In the genomic region with DNA sequence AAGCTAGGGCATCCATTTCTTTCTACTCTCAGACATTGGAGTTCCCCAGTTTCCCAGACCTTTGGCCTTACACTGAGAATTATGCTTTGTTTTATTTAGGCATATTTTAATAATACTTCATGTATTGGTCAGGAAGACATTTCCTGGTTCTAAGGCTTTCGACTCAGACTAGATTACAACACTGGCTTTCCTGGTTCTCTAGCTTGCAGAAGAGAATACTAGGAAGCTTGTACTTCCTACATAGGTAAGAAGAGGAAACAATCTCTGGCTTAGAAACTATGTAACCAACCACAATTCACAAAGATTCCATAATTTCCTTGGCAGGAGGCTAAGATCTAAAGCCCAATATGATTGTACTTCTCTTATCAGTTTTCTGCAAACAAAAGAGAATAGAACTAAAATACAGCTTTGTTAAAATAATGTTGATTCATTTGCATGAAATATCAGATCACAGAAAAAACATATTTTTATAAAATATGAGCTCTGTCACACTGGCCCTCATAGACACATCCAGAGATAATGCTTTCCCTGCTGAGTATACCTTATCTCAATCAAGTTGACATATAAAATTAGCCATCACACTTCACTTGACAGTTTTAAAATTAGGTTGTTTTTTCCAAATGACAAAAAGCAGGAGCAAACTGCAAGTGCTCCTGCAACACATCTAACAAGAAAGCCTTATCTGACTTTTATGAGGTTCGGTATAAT, we compare ENCODE assay signal across 16 cellular contexts. TPM values are rescaled to one million over a fixed set of nuclear protein-coding genes. Genes with fewer than 3 reads are reported as not detected.
DNase-seq lines count a peak whose midpoint lies in the region; ATAC-seq and TF ChIP-seq lines count a peak whose summit lies in the region.
"Had no signal": no experiment of that assay in that cellular context is flagged by ENCODE, and none has a peak within 500 bp of the region (broad histone marks: within the 10 kb centered on the region; RNA-seq: fewer than 3 reads in every experiment).

No MANE protein-coding gene starts in this region.

- no peak for DNase-seq in CD8-positive, alpha-beta T cell
- peak; percentile 28 for DNase-seq in epithelial cell of esophagus (ENCODE audit: low read depth)
- no peak for DNase-seq in mucosa of descending colon
- no peak for DNase-seq in NCI-H524 treated with DMSO at 0.1 percent for 48 hours (lab: John Stamatoyannopoulos, UW)
- DNase-seq in DMS79 treated with DMSO at 0.1 percent for 48 hours (lab: John Stamatoyannopoulos, UW) = no peak
- DNase-seq in HuH-7 (ENCODE audit: low spot score) = no peak
- DNase-seq in sigmoid colon = no peak
- DNase-seq: activated CD4-positive, CD25-positive, alpha-beta regulatory T cell; activated effector memory CD4-positive, alpha-beta T cell treated with anti-CD3 and anti-CD28 coated beads, Interleukin-2, amount 50 U/mL, for 16 hours; colonic mucosa; COR-L47; NCI-H524; SHP77 had no signal

- H3K36me3 Mint-ChIP-seq in CD8-positive, alpha-beta T cell = peaks cover 40% of the 10 kb centered on the region
- peaks cover 11% of the 10 kb centered on the region for H3K36me3 Mint-ChIP-seq in IgD-negative memory B cell

- H3K27me3 Mint-ChIP-seq in CD8-positive, alpha-beta T cell (ENCODE audit: low read depth) = no peaks in the 10 kb centered on the region
- H3K27me3 Mint-ChIP-seq in IgD-negative memory B cell = no peaks in the 10 kb centered on the region

- ATAC-seq in CD8-positive, alpha-beta T cell = no peak
- ATAC-seq in mucosa of descending colon = peak; percentile 42

- peaks cover 16% of the 10 kb centered on the region for H3K9me3 ChIP-seq in CD8-positive, alpha-beta T cell (ENCODE audit: low read length)
- peaks cover 3% of the 10 kb centered on the region for H3K9me3 ChIP-seq in mucosa of descending colon
- peaks cover 0 to 2% (median 0%) of the 10 kb centered on the region in 4 donors for H3K9me3 ChIP-seq in sigmoid colon
- H3K9me3 ChIP-seq: colonic mucosa had no signal

- H3K9me3 Mint-ChIP-seq in CD8-positive, alpha-beta T cell = peaks cover 50% of the 10 kb centered on the region
- peaks cover 0 to 3% (median 3%) of the 10 kb centered on the region in 3 donors for H3K9me3 Mint-ChIP-seq in IgD-negative memory B cell

- CTCF ChIA-PET in CD8-positive, alpha-beta T cell (lab: Charles Lee) = interaction anchor here (1.2 to 3.0 kb wide), 5 partner anchors 8 to 98 kb away, joined by 3 to 14 read pairs (median 9); no protein-coding TSS in a partner anchor

- TF ChIP-seq POLR2A in sigmoid colon (IDR thresholded peaks at IDR 0.05) = no peak

- no peaks in the 10 kb centered on the region for H3K27me3 ChIP-seq in CD8-positive, alpha-beta T cell (ENCODE audit: insufficient read depth, low read length)
- no peaks in the 10 kb centered on the region for H3K27me3 ChIP-seq in sigmoid colon
- H3K27me3 ChIP-seq: colonic mucosa, suprapubic skin had no signal

- TF ChIP-seq EP300 in sigmoid colon (IDR thresholded peaks at IDR 0.05) = no peak

- TF ChIP-seq CTCF in CD8-positive, alpha-beta T cell (IDR thresholded peaks at IDR 0.05) = no peak
- TF ChIP-seq CTCF in epithelial cell of esophagus (IDR thresholded peaks at IDR 0.05; ENCODE audit: insufficient read depth, low read depth, low read length, missing control alignments) (no peak), mucosa of descending colon (IDR thresholded peaks at IDR 0.05) (no peak), sigmoid colon (IDR thresholded peaks at IDR 0.05) (no peak)

- H3K4me1 ChIP-seq in CD8-positive, alpha-beta T cell (ENCODE audit: insufficient read depth, low read length) = peaks cover 33% of the 10 kb centered on the region
- H3K4me1 ChIP-seq in mucosa of descending colon (ENCODE audit: low read depth) (no peaks in the 10 kb centered on the region), sigmoid colon (peaks cover 0 to 12% (median 3%) of the 10 kb centered on the region in 4 donors)
- H3K4me1 ChIP-seq: colonic mucosa, suprapubic skin had no signal

- H3K36me3 ChIP-seq in CD8-positive, alpha-beta T cell (ENCODE audit: insufficient read depth, low read length) = peaks cover 11% of the 10 kb centered on the region
- no peaks in the 10 kb centered on the region for H3K36me3 ChIP-seq in mucosa of descending colon (ENCODE audit: low read depth)
- peaks cover 0 to 8% (median 3%) of the 10 kb centered on the region in 4 donors for H3K36me3 ChIP-seq in sigmoid colon
- H3K36me3 ChIP-seq: colonic mucosa had no signal

- peaks cover 64% of the 10 kb centered on the region for H3K4me1 Mint-ChIP-seq in CD8-positive, alpha-beta T cell (ENCODE audit: low read depth)
- peaks cover 48 to 58% (median 53%) of the 10 kb centered on the region in 3 donors for H3K4me1 Mint-ChIP-seq in IgD-negative memory B cell

- intact Hi-C loops in CD8-positive, alpha-beta T cell (cut with DNase I, micrococcal nuclease) = loop anchor here in 1 of 2 experiments (2.0 to 5.0 kb wide), 2 partner anchors 15 to 42 kb away; no protein-coding TSS in a partner anchor
- intact Hi-C loops in mucosa of descending colon (cut with DNase I, micrococcal nuclease) (loop anchor here in 1 of 2 donors (10.0 kb wide), 1 partner anchor 65 kb away; no protein-coding TSS in a partner anchor), sigmoid colon (cut with DNase I) (loop anchor here (10.0 kb wide), 1 partner anchor 65 kb away; no protein-coding TSS in a partner anchor)

- 23 to 49% methylated on average over 2 of the region's 2 CpGs for WGBS in sigmoid colon, 2 donors

- POLR2A ChIA-PET in CD8-positive, alpha-beta T cell (lab: Charles Lee) = interaction anchor here (0.6 to 2.2 kb wide), 10 partner anchors 8 to 59 kb away, joined by 3 to 10 read pairs (median 4); a partner anchor contains a TSS

- H3K27ac Mint-ChIP-seq in CD8-positive, alpha-beta T cell = peak overlapping the region; percentile 94
- peak overlapping the region in 2 of 3 donors; percentile 33 to 49 for H3K27ac Mint-ChIP-seq in IgD-negative memory B cell
- H3K27ac Mint-ChIP-seq: mesothelial cell of epicardium had no signal

- no peak overlapping the region for H3K4me3 Mint-ChIP-seq in CD8-positive, alpha-beta T cell
- H3K4me3 Mint-ChIP-seq in IgD-negative memory B cell = no peak overlapping the region
- H3K4me3 Mint-ChIP-seq: mesothelial cell of epicardium had no signal

- H3K4me3 ChIP-seq in CD8-positive, alpha-beta T cell (ENCODE audit: low read depth, low read length) = no peak overlapping the region
- no peak overlapping the region for H3K4me3 ChIP-seq in epithelial cell of esophagus (ENCODE audit: low read length)
- no peak overlapping the region for H3K4me3 ChIP-seq in mucosa of descending colon
- no peak overlapping the region for H3K4me3 ChIP-seq in sigmoid colon
- H3K4me3 ChIP-seq: colonic mucosa, suprapubic skin had no signal

- no peak overlapping the region for H3K27ac ChIP-seq in CD8-positive, alpha-beta T cell (ENCODE audit: low read depth, low read length)
- peak overlapping the region in 1 of 4 donors; percentile 8 for H3K27ac ChIP-seq in sigmoid colon
- H3K27ac ChIP-seq: colonic mucosa, suprapubic skin had no signal

RNA-seq across cellular contexts. Expression of a gene that starts 30.5 kb away (rescaled TPM):
- total RNA-seq in CD8-positive, alpha-beta T cell = 100 to 1,000 TPM; 182 to 188 TPM
- 102 TPM for polyA plus RNA-seq in IgD-negative memory B cell
- 10 to 100 TPM in 1 of 3 donors, 1 to 10 TPM in 2; 7.1 to 10.1 (median 7.2) TPM for total RNA-seq in mucosa of descending colon
- total RNA-seq in sigmoid colon = 10 to 100 TPM in 1 of 4 donors, 1 to 10 TPM in 3; 6.4 to 18.6 (median 8.8) TPM
- polyA plus RNA-seq in sigmoid colon = 10 to 100 TPM in 1 of 3 donors, 1 to 10 TPM in 1, under 1 TPM in 1; 0.69 to 24.0 (median 1.2) TPM

RNA-seq across cellular contexts. Expression of a gene that starts 32.8 kb away (rescaled TPM):
- 1 to 10 TPM; 1.1 to 1.4 TPM for total RNA-seq in CD8-positive, alpha-beta T cell
- 168 TPM for polyA plus RNA-seq in IgD-negative memory B cell
- under 1 TPM in 2 of 3 donors, not detected in 1; 0.51 to 0.64 TPM for total RNA-seq in mucosa of descending colon
- total RNA-seq in sigmoid colon = not detected
- 1 to 10 TPM in 1 of 3 donors, not detected in 2; 4.5 TPM for polyA plus RNA-seq in sigmoid colon
- total RNA-seq: mesothelial cell of epicardium, suprapubic skin had no signal

Comparison
In these comparisons a context has a peak if more than half of its experiments do, and no peak if none do; other contexts are left out.
1. RNA of a gene that starts 30.5 kb away (total RNA-seq): 182 to 188 TPM in CD8-positive, alpha-beta T cell; 6.4 to 18.6 TPM in sigmoid colon and 7.1 to 10.1 TPM in mucosa of descending colon; every median in the first group is over 4 times any median in the second.